Comparison of ENCODE assay signal across 11 cellular contexts in the genomic region with DNA sequence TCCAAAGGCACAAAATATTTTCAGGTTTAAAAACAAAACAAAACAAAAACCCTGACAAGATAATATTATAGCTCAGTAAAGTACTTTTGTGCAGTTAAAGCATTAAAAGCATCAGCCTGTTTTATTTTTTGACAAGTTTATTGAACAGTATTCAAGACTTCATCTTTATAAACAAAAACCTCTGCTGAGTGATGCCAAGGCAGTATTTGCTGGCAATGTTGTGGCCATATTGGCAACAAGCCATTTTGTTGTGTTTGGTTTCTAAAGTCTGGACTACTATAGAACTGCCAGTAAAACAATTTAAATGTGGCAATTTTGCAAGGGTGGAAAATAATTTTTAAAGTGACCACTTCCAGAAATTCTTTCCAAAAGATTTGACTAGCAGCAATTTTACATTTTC. TPM values are rescaled to one million over a fixed set of nuclear protein-coding genes. Genes with fewer than 3 reads are reported as not detected.
DNase-seq lines count a peak whose midpoint lies in the region; ATAC-seq and TF ChIP-seq lines count a peak whose summit lies in the region.
"Had no signal": no experiment of that assay in that cellular context is flagged by ENCODE, and none has a peak within 500 bp of the region (broad histone marks: within the 10 kb centered on the region; RNA-seq: fewer than 3 reads in every experiment).

No MANE protein-coding gene starts in this region.

- H2AFZ ChIP-seq in hepatocyte (no peak overlapping the region), smooth muscle cell (ENCODE audit: low read depth) (no peak overlapping the region)

- H3K9ac ChIP-seq in smooth muscle cell (ENCODE audit: low read depth): no peak overlapping the region

- H3K4me2 ChIP-seq in hepatocyte (no peak overlapping the region), smooth muscle cell (no peak overlapping the region)

- H3K4me1 ChIP-seq in hepatocyte (ENCODE audit: insufficient read depth): peaks cover 11% of the 10 kb centered on the region
- H3K4me1 ChIP-seq in smooth muscle cell (ENCODE audit: low read depth): no peaks in the 10 kb centered on the region

- TF ChIP-seq CTCF in hepatocyte (IDR thresholded peaks at IDR 0.05; ENCODE audit: poor library complexity) (no peak), smooth muscle cell (IDR thresholded peaks at IDR 0.05; ENCODE audit: borderline replicate concordance, insufficient read depth, poor library complexity, severe bottlenecking) (no peak)

- H3K27ac ChIP-seq in hepatocyte (peak overlapping the region; percentile 3), smooth muscle cell (ENCODE audit: low read depth) (no peak overlapping the region)

- DNase-seq in ELR (ENCODE audit: low read depth) (peak; percentile 17), RPMI7951 (ENCODE audit: low read depth) (peak; percentile 25), hepatocyte (ENCODE audit: low spot score) (no peak), activated gamma-delta T cell treated with Interleukin-2 at 50 U/mL for 16 hours (no peak), smooth muscle cell (lab: John Stamatoyannopoulos, UW; ENCODE audit: unreplicated experiment) (no peak)
- DNase-seq: activated CD4-positive, alpha-beta T cell treated with anti-CD3 and anti-CD28 coated beads, Interleukin-2, amount 50 U/mL, for 1 hour; amniotic stem cell; MV-4-11; NCI-H69; stimulated activated naive CD8-positive, alpha-beta T cell treated with anti-CD3 and anti-CD28 coated beads, Interleukin-15, amount 100 ng/mL, for 72 hours had no signal

- H3K4me3 ChIP-seq in hepatocyte (no peak overlapping the region), smooth muscle cell (no peak overlapping the region)

- H3K9me3 ChIP-seq in hepatocyte (ENCODE audit: low read depth) (no peaks in the 10 kb centered on the region), smooth muscle cell (replicated peaks; ENCODE audit: low read depth) (no peaks in the 10 kb centered on the region)

- H3K9me2 ChIP-seq in hepatocyte (replicated peaks; ENCODE audit: insufficient read depth): no peaks in the 10 kb centered on the region

- no peaks in the 10 kb centered on the region for H3F3A ChIP-seq in smooth muscle cell (ENCODE audit: low read depth)

- ATAC-seq in GM18873 (IDR thresholded peaks at IDR 0.05; ENCODE audit: low FRiP score, unreplicated experiment): no peak
- ATAC-seq: stimulated activated naive CD8-positive, alpha-beta T cell treated with anti-CD3 and anti-CD28 coated beads, Interleukin-15, amount 100 ng/mL, for 72 hours had no signal

- H3K79me2 ChIP-seq in hepatocyte: peaks cover 100% of the 10 kb centered on the region
- H3K79me2 ChIP-seq in smooth muscle cell (ENCODE audit: low read depth): peaks cover 100% of the 10 kb centered on the region

- peaks cover 84% of the 10 kb centered on the region for H4K20me1 ChIP-seq in hepatocyte (ENCODE audit: insufficient read depth, poor library complexity, severe bottlenecking)
- peaks cover 100% of the 10 kb centered on the region for H4K20me1 ChIP-seq in smooth muscle cell (ENCODE audit: low read depth)

- H3K27me3 ChIP-seq in hepatocyte (no peaks in the 10 kb centered on the region), smooth muscle cell (ENCODE audit: low read depth) (no peaks in the 10 kb centered on the region)

- no peaks in the 10 kb centered on the region for H3K36me3 ChIP-seq in hepatocyte (replicated peaks; ENCODE audit: insufficient read depth, low read depth)
- H3K36me3 ChIP-seq in smooth muscle cell (ENCODE audit: low read depth): no peaks in the 10 kb centered on the region

RNA-seq across cellular contexts. Expression of a gene that starts 15.9 kb away (rescaled TPM):
- 301 and 408 TPM in 2 replicates for total RNA-seq in RPMI7951 (2014; rRNA removed; shearing (Covaris generic))
- total RNA-seq in hepatocyte (66.9 and 68.9 TPM in 2 replicates), smooth muscle cell (111 and 140 TPM in 2 replicates)
- polyA plus RNA-seq in hepatocyte (91.1 and 93.4 TPM in 2 replicates), smooth muscle cell (156 TPM in 2 replicates)

RNA-seq across cellular contexts. Expression of a gene that starts 15.9 kb away (rescaled TPM):
- total RNA-seq in RPMI7951 (2014; rRNA removed; shearing (Covaris generic)): 33.8 and 41.9 TPM in 2 replicates
- total RNA-seq in hepatocyte (53.7 and 57.3 TPM in 2 replicates), smooth muscle cell (34.0 and 44.2 TPM in 2 replicates)
- polyA plus RNA-seq in hepatocyte (20.6 and 22.5 TPM in 2 replicates), smooth muscle cell (11.5 and 14.5 TPM in 2 replicates)

RNA-seq across cellular contexts. Expression of a gene that starts 33.2 kb away (rescaled TPM):
- total RNA-seq in RPMI7951 (2014; rRNA removed; shearing (Covaris generic)): 24.9 and 38.5 TPM in 2 replicates
- total RNA-seq in hepatocyte (7.9 and 11.0 TPM in 2 replicates), smooth muscle cell (9.3 and 10.4 TPM in 2 replicates)
- polyA plus RNA-seq in hepatocyte (6.6 and 10.5 TPM in 2 replicates), smooth muscle cell (27.6 and 35.4 TPM in 2 replicates)

RNA-seq across cellular contexts. Expression of a gene that starts 50.3 kb away (rescaled TPM):
- total RNA-seq in RPMI7951 (2014; rRNA removed; shearing (Covaris generic)): 42.8 and 53.4 TPM in 2 replicates
- 48.5 and 49.0 TPM in 2 replicates for total RNA-seq in hepatocyte
- polyA plus RNA-seq in hepatocyte: 30.2 and 38.1 TPM in 2 replicates
- 25.3 and 40.1 TPM in 2 replicates for total RNA-seq in smooth muscle cell
- 35.1 and 40.3 TPM in 2 replicates for polyA plus RNA-seq in smooth muscle cell

RNA-seq across cellular contexts. Expression of a gene that starts 50.4 kb away (rescaled TPM):
- 624 and 862 TPM in 2 replicates for total RNA-seq in RPMI7951 (2014; rRNA removed; shearing (Covaris generic))
- 285 and 383 TPM in 2 replicates for total RNA-seq in hepatocyte
- polyA plus RNA-seq in hepatocyte: 629 and 634 TPM in 2 replicates
- total RNA-seq in smooth muscle cell: 252 and 523 TPM in 2 replicates
- 694 and 771 TPM in 2 replicates for polyA plus RNA-seq in smooth muscle cell

Comparison
In these comparisons a context has a peak if more than half of its experiments do, and no peak if none do; other contexts are left out.
1. DNase-seq: peak in ELR (single experiment) and RPMI7951 (single experiment); none in hepatocyte (single experiment), activated gamma-delta T cell treated with Interleukin-2 at 50 U/mL for 16 hours (single experiment) and smooth muscle cell (single experiment).